1 cellular context compared by ENCODE assay signal in the genomic region with DNA sequence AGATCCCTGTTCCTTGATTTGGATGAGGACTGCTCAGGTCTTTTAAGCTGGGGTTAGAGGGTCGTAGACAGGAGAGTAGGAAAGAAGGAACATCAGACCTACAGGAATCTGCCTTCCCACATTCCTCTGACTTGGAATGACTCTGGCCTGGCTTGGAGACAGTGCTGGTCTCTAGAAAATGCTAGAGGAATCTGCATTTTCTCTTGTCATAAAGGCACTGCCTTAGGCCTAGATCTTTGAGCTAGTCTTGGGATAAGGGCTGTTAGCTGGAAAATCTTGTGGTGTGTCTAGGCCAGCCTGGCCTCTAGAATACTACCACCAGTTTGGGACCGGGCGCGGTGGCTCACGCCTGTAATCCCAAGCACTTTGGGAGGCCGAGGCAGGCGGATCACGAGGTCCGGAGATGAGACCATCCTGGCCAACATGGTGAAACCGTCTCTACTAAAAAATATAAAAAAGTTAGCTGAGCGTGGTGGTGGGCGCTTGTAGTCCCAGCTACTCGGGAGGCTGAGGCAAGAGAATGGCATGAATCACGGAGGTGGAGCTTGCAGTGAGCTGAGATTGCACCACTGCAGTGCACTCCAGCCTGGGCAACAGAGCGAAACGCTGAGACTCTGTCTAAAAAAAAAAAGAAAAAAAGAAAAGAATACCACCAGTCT.
TF ChIP-seq lines count a peak whose summit lies in the region.

No MANE protein-coding gene starts in this region.

TF ChIP-seq in GM23338, 12 proteins besides CTCF, POLR2A, EP300 and RAD21 (continued from another document):
- TF ChIP-seq ZNF462 (CRISPR knock-in tag; IDR thresholded peaks at IDR 0.05) = no peak
- no peak for TF ChIP-seq NANOG (IDR thresholded peaks at IDR 0.05; ENCODE audit: borderline replicate concordance)
- TF ChIP-seq JUNB (IDR thresholded peaks at IDR 0.05; ENCODE audit: unreplicated experiment) = no peak
- TF ChIP-seq ZNF114 (CRISPR knock-in tag; IDR thresholded peaks at IDR 0.05) = no peak
- no peak for TF ChIP-seq ZNF331 (CRISPR knock-in tag; IDR thresholded peaks at IDR 0.05; ENCODE audit: low read depth)
- no peak for TF ChIP-seq STAT1 (IDR thresholded peaks at IDR 0.05; ENCODE audit: unreplicated experiment)
- no peak for TF ChIP-seq EZH2phosphoT487 (IDR thresholded peaks at IDR 0.05; ENCODE audit: unreplicated experiment)
- TF ChIP-seq, protein P1, sequence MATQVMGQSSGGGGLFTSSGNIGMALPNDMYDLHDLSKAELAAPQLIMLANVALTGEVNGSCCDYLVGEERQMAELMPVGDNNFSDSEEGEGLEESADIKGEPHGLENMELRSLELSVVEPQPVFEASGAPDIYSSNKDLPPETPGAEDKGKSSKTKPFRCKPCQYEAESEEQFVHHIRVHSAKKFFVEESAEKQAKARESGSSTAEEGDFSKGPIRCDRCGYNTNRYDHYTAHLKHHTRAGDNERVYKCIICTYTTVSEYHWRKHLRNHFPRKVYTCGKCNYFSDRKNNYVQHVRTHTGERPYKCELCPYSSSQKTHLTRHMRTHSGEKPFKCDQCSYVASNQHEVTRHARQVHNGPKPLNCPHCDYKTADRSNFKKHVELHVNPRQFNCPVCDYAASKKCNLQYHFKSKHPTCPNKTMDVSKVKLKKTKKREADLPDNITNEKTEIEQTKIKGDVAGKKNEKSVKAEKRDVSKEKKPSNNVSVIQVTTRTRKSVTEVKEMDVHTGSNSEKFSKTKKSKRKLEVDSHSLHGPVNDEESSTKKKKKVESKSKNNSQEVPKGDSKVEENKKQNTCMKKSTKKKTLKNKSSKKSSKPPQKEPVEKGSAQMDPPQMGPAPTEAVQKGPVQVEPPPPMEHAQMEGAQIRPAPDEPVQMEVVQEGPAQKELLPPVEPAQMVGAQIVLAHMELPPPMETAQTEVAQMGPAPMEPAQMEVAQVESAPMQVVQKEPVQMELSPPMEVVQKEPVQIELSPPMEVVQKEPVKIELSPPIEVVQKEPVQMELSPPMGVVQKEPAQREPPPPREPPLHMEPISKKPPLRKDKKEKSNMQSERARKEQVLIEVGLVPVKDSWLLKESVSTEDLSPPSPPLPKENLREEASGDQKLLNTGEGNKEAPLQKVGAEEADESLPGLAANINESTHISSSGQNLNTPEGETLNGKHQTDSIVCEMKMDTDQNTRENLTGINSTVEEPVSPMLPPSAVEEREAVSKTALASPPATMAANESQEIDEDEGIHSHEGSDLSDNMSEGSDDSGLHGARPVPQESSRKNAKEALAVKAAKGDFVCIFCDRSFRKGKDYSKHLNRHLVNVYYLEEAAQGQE (IDR thresholded peaks at IDR 0.05; ENCODE audit: unreplicated experiment) = no peak
- no peak for TF ChIP-seq POLR2AphosphoS5 (IDR thresholded peaks at IDR 0.05; ENCODE audit: low read depth)
- TF ChIP-seq EZH2 (IDR thresholded peaks at IDR 0.05; ENCODE audit: low read depth, unreplicated experiment) = no peak
